Comparison of ENCODE assay signal across 8 cellular contexts in genomic region chr4:6986781-6987565, GRCh38. TPM values are rescaled to one million over a fixed set of nuclear protein-coding genes. Genes with fewer than 3 reads are reported as not detected.
DNase-seq lines count a peak whose midpoint lies in the region; ATAC-seq and TF ChIP-seq lines count a peak whose summit lies in the region.

No MANE protein-coding gene starts in this region.

- no peaks in the 10 kb centered on the region for H3K27me3 ChIP-seq in liver (ENCODE audit: control insufficient read depth in 4 of 4, insufficient read depth in 4 of 4, low read length in 3 of 4)

- WGBS in liver: under 1% methylated on average over 78 of the region's 78 CpGs

- H3K9ac ChIP-seq in liver (ENCODE audit: low read depth in 1 of 2, low read length in 2 of 2): peak overlapping the region; percentile 80 to 99

- DNase-seq in NCI-H526 treated with DMSO at 0.1 percent for 48 hours (lab: John Stamatoyannopoulos, UW) (peak; percentile 79), dedifferentiated amniotic fluid mesenchymal stem cell (ENCODE audit: extremely low spot score) (peak; percentile 89)
- DNase-seq in activated CD4-positive, alpha-beta T cell treated with anti-CD3 and anti-CD28 coated beads, Interleukin-2, amount 50 U/mL, for 1 hour: peak; percentile 92
- DNase-seq in stimulated activated CD4-positive, alpha-beta T cell treated with anti-CD3 and anti-CD28 coated beads, Interleukin-2, amount 100 ng/mL, for 48 hours: peak; percentile 89 to 92

- no peaks in the 10 kb centered on the region for H3K36me3 ChIP-seq in liver (ENCODE audit: control insufficient read depth in 4 of 4, insufficient read depth in 3 of 4, low read depth in 1 of 4, low read length in 3 of 4)

- peak in 1 of 2 donors; percentile 28 for TF ChIP-seq RAD21 in liver (IDR thresholded peaks at IDR 0.05)

- TF ChIP-seq CTCF in C4-2B (conservative IDR thresholded peaks at IDR 0.05): no peak
- TF ChIP-seq CTCF in liver (IDR thresholded peaks at IDR 0.05; ENCODE audit: low read depth, low read length, missing input control): no peak

- peak; percentile 81 for ATAC-seq in GM19324 (IDR thresholded peaks at IDR 0.05; ENCODE audit: low FRiP score, unreplicated experiment)
- peak; percentile 69 for ATAC-seq in HG03460 (IDR thresholded peaks at IDR 0.05; ENCODE audit: unreplicated experiment)

- H3K4me1 ChIP-seq in liver (ENCODE audit: control insufficient read depth in 4 of 4, insufficient read depth in 4 of 4, low read length in 3 of 4): peaks cover 4 to 62% (median 49%) of the 10 kb centered on the region in 4 donors

- no peaks in the 10 kb centered on the region for H3K9me3 ChIP-seq in liver (ENCODE audit: control insufficient read depth in 4 of 4, low read length in 3 of 4)

- H3K27ac ChIP-seq in C4-2B (peak overlapping the region; percentile 87), liver (ENCODE audit: low read depth in 1 of 2, low read length in 2 of 2) (peak overlapping the region; percentile 95 to 99)

- H3K4me3 ChIP-seq in liver (ENCODE audit: low read depth in 1 of 3, low read length in 3 of 3): peak overlapping the region; percentile 72 to 94 (median 78)

TF ChIP-seq in liver, 16 proteins besides CTCF, POLR2A, EP300 and RAD21:
- TF ChIP-seq FOXA1 (IDR thresholded peaks at IDR 0.05): no peak
- TF ChIP-seq SP1 (IDR thresholded peaks at IDR 0.05): peak; percentile 42
- no peak for TF ChIP-seq JUND (IDR thresholded peaks at IDR 0.05)
- no peak for TF ChIP-seq HNF4G (IDR thresholded peaks at IDR 0.05)
- peak in 1 of 2 donors; percentile 22 for TF ChIP-seq RXRA (IDR thresholded peaks at IDR 0.05)
- no peak for TF ChIP-seq FOXA2 (IDR thresholded peaks at IDR 0.05)
- TF ChIP-seq TAF1 (conservative IDR thresholded peaks at IDR 0.05): no peak
- TF ChIP-seq HNF4A (conservative IDR thresholded peaks at IDR 0.05): peak in 1 of 2 donors; percentile 15
- TF ChIP-seq GABPA (IDR thresholded peaks at IDR 0.05 in 1 of 2, conservative IDR thresholded peaks at IDR 0.05 in 1 of 2): no peak
- peak; percentile 21 for TF ChIP-seq YY1 (IDR thresholded peaks at IDR 0.05)
- TF ChIP-seq EGR1 (IDR thresholded peaks at IDR 0.05; ENCODE audit: low read depth in 2 of 2): no peak
- peak; percentile 45 for TF ChIP-seq MAX (IDR thresholded peaks at IDR 0.05)
- TF ChIP-seq ZBTB33 (IDR thresholded peaks at IDR 0.05): no peak

RNA-seq across cellular contexts. Expression of gene TADA2B, which starts 56.2 kb away (rescaled TPM):
- total RNA-seq in liver: 10 to 100 TPM; 12.8 to 13.8 TPM
- 10 to 100 TPM in 1 of 2 donors, 1 to 10 TPM in 1; 3.6 to 12.5 TPM for polyA plus RNA-seq in liver

Comparison
In these comparisons a context has a peak if more than half of its experiments do, and no peak if none do; other contexts are left out.
1. Peak in every context shown above with its lines: DNase-seq, ATAC-seq, H3K4me3 ChIP-seq and H3K27ac ChIP-seq.